In the genomic region with DNA sequence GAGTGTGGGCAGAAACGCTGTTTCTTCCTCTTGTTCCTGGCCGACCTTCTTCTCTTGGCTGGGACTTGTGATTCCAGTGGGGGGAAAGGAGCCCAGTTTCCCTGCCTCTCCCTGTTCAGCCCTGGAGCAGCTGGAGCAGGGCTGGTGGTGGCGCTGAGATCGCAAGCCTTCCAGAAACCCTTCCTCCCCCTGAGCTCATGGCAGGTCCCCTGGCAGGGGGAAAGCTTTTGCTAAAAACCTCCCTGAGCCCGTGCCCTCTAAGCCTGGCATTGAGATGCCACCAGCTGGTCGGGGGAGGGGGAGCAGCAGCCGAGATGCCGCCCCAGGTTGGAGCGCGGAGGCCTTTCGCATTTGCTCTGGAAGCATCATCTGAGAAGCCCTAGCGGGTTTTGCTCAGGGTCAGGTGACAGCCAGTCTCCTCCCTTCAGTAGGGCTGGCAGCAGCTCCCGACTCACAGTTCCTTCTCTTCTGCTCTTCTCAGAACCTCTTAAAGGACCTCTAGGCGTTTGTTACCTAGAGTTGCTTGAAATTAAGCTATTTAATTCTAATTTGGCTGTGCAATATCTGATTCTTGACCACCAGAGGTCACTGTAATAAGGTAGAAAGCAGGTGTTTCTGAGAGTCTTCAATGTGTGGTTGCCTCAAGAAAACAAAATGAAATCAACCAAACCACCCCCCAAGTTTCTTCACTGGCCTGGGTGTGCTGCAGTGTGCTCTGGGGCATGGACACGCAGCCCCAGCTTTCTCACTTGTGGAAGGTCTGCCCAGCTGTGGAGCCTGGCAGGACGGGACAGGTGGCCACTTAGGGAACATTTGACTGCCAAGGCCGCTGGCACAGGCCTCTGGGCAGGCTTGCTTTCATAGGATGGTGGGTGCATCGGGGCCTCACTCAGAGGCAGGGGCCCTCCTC, we compare ENCODE assay signal across 8 cellular contexts.
DNase-seq lines count a peak whose midpoint lies in the region; ATAC-seq, FAIRE-seq and TF ChIP-seq lines count a peak whose summit lies in the region.

No MANE protein-coding gene starts in this region.

- no peaks in the 10 kb centered on the region for H3K9me3 Mint-ChIP-seq in natural killer cell treated with Interleukin-12 subunit alpha and Interleukin-12 subunit beta and Interleukin-15 and Interleukin-18, amount 100 ng/mL, for 72 hours
- H3K9me3 Mint-ChIP-seq in activated naive CD4-positive, alpha-beta T cell treated with anti-CD3 and anti-CD28 coated beads, Interleukin-2, amount 50 U/mL, for 72 hours, result no peaks in the 10 kb centered on the region

- no peak for ATAC-seq in natural killer cell treated with Interleukin-12 subunit alpha and Interleukin-12 subunit beta and Interleukin-15 and Interleukin-18, amount 100 ng/mL, for 72 hours
- no peak for ATAC-seq in HG02970 (IDR thresholded peaks at IDR 0.05; ENCODE audit: low FRiP score, unreplicated experiment)
- ATAC-seq in activated naive CD4-positive, alpha-beta T cell treated with anti-CD3 and anti-CD28 coated beads, Interleukin-2, amount 50 U/mL, for 72 hours, result no peak

- no peaks in the 10 kb centered on the region for H3K4me1 Mint-ChIP-seq in natural killer cell treated with Interleukin-12 subunit alpha and Interleukin-12 subunit beta and Interleukin-15 and Interleukin-18, amount 100 ng/mL, for 72 hours (ENCODE audit: low read depth in 2 of 2)

- FAIRE-seq in GM12892 (lab: Jason Lieb, UNC), result no peak

- H3K27me3 Mint-ChIP-seq in natural killer cell treated with Interleukin-12 subunit alpha and Interleukin-12 subunit beta and Interleukin-15 and Interleukin-18, amount 100 ng/mL, for 72 hours, result peaks cover 4 to 6% of the 10 kb centered on the region in 2 donors

- no peaks in the 10 kb centered on the region for H3K36me3 Mint-ChIP-seq in natural killer cell treated with Interleukin-12 subunit alpha and Interleukin-12 subunit beta and Interleukin-15 and Interleukin-18, amount 100 ng/mL, for 72 hours
- H3K36me3 Mint-ChIP-seq in activated naive CD4-positive, alpha-beta T cell treated with anti-CD3 and anti-CD28 coated beads, Interleukin-2, amount 50 U/mL, for 72 hours, result no peaks in the 10 kb centered on the region

- TF ChIP-seq POLR2A in GM12892 (IDR thresholded peaks at IDR 0.05; ENCODE audit: low read depth, low read length), result no peak

- TF ChIP-seq CTCF in AG09319 (IDR thresholded peaks at IDR 0.05; ENCODE audit: low read depth, low read length), result peak; percentile 54

- no peak for DNase-seq in AG09319 (ENCODE audit: extremely low read depth, low read depth)
- DNase-seq in GM12892 (ENCODE audit: insufficient read length), result peak; percentile 38
- peak; percentile 25 for DNase-seq in NCI-H345 (lab: John Stamatoyannopoulos, UW)
- peak; percentile 69 for DNase-seq in cerebellum (ENCODE audit: low spot score)
- peak; percentile 45 for DNase-seq in natural killer cell treated with Interleukin-12 subunit alpha and Interleukin-12 subunit beta and Interleukin-15 and Interleukin-18, amount 100 ng/mL, for 72 hours (ENCODE audit: low spot score)
- DNase-seq in activated naive CD4-positive, alpha-beta T cell treated with anti-CD3 and anti-CD28 coated beads, Interleukin-2, amount 50 U/mL, for 72 hours (ENCODE audit: low spot score in 2 of 2), result no peak
- no peak for DNase-seq in activated gamma-delta T cell treated with Interleukin-2 at 50 U/mL for 16 hours

- no peak overlapping the region for H3K27ac Mint-ChIP-seq in natural killer cell treated with Interleukin-12 subunit alpha and Interleukin-12 subunit beta and Interleukin-15 and Interleukin-18, amount 100 ng/mL, for 72 hours
- no peak overlapping the region for H3K27ac Mint-ChIP-seq in activated naive CD4-positive, alpha-beta T cell treated with anti-CD3 and anti-CD28 coated beads, Interleukin-2, amount 50 U/mL, for 72 hours

- H3K4me3 Mint-ChIP-seq in natural killer cell treated with Interleukin-12 subunit alpha and Interleukin-12 subunit beta and Interleukin-15 and Interleukin-18, amount 100 ng/mL, for 72 hours, result no peak overlapping the region

Comparison
In these comparisons a context has a peak if more than half of its experiments do, and no peak if none do; other contexts are left out.
1. DNase-seq: peak in GM12892 (single experiment), NCI-H345 (single experiment), cerebellum (single experiment) and natural killer cell treated with Interleukin-12 subunit alpha and Interleukin-12 subunit beta and Interleukin-15 and Interleukin-18, amount 100 ng/mL, for 72 hours (single experiment); none in AG09319 (single experiment), activated naive CD4-positive, alpha-beta T cell treated with anti-CD3 and anti-CD28 coated beads, Interleukin-2, amount 50 U/mL, for 72 hours (0 of 2) and activated gamma-delta T cell treated with Interleukin-2 at 50 U/mL for 16 hours (single experiment).